Comparison of ENCODE assay signal across 1 cellular context in genomic region chr1:39410915-39411436, GRCh38.
TF ChIP-seq lines count a peak whose summit lies in the region.

No MANE protein-coding gene starts in this region.

TF ChIP-seq in HEK293, 187 proteins besides CTCF, POLR2A, EP300 and RAD21 (continued from another document and continues in another):
- TF ChIP-seq ZNF580 (tag by site-specific recombination; IDR thresholded peaks at IDR 0.05) (no peak), BCL6B (tag by site-specific recombination; IDR thresholded peaks at IDR 0.05) (no peak), EGR2 (tag by site-specific recombination; IDR thresholded peaks at IDR 0.05; ENCODE audit: low read depth) (no peak), ZNF292 (tag by site-specific recombination; IDR thresholded peaks at IDR 0.05; ENCODE audit: borderline replicate concordance, low read depth) (no peak), ZNF830 (tag by site-specific recombination; IDR thresholded peaks at IDR 0.05; ENCODE audit: low read depth) (no peak), ZNF221 (tag by site-specific recombination; IDR thresholded peaks at IDR 0.05; ENCODE audit: borderline replicate concordance) (no peak), ZNF211 (tag by site-specific recombination; IDR thresholded peaks at IDR 0.05; ENCODE audit: low read depth) (no peak), ZBTB20 (tag by site-specific recombination; IDR thresholded peaks at IDR 0.05) (peak; percentile 61), ZBTB17 (tag by site-specific recombination; IDR thresholded peaks at IDR 0.05) (peak; percentile 98), ZNF354C (tag by site-specific recombination; IDR thresholded peaks at IDR 0.05; ENCODE audit: borderline replicate concordance, low read depth) (no peak), GLIS1 (tag by site-specific recombination; IDR thresholded peaks at IDR 0.05) (peak; percentile 27; the same call in 1 of the 2 replicates), PRDM1 (tag by site-specific recombination; IDR thresholded peaks at IDR 0.05) (peak; percentile 70), ZBTB1 (tag by site-specific recombination; IDR thresholded peaks at IDR 0.05) (no peak), RBAK (tag by site-specific recombination; IDR thresholded peaks at IDR 0.05) (no peak), ZNF362 (tag by site-specific recombination; IDR thresholded peaks at IDR 0.05) (no peak), ZNF600 (tag by site-specific recombination; IDR thresholded peaks at IDR 0.05) (peak; percentile 70), ZNF585B (tag by site-specific recombination; IDR thresholded peaks at IDR 0.05) (no peak), ZBTB44 (tag by site-specific recombination; IDR thresholded peaks at IDR 0.05) (peak; percentile 94), KLF17 (tag by site-specific recombination; IDR thresholded peaks at IDR 0.05) (no peak), ZNF426 (tag by site-specific recombination; IDR thresholded peaks at IDR 0.05) (no peak), ZNF776 (tag by site-specific recombination; IDR thresholded peaks at IDR 0.05; ENCODE audit: borderline replicate concordance) (no peak), ZNF670 (tag by site-specific recombination; IDR thresholded peaks at IDR 0.05; ENCODE audit: low read depth) (no peak), ZNF624 (tag by site-specific recombination; IDR thresholded peaks at IDR 0.05) (no peak), ZNF510 (tag by site-specific recombination; IDR thresholded peaks at IDR 0.05; ENCODE audit: insufficient replicate concordance) (no peak), ZNF777 (tag by site-specific recombination; IDR thresholded peaks at IDR 0.05; ENCODE audit: borderline replicate concordance) (no peak), KLF16 (tag by site-specific recombination; IDR thresholded peaks at IDR 0.05) (no peak), ZNF175 (tag by site-specific recombination; IDR thresholded peaks at IDR 0.05) (no peak), GLIS2 (tag by site-specific recombination; IDR thresholded peaks at IDR 0.05) (no peak), ZNF518A (tag by site-specific recombination; conservative IDR thresholded peaks at IDR 0.05; ENCODE audit: low read depth) (no peak), ZNF561 (tag by site-specific recombination; IDR thresholded peaks at IDR 0.05; ENCODE audit: borderline replicate concordance) (0 out of 2 replicates have a peak, but pooled peaks have one; percentile 20), OSR2 (tag by site-specific recombination; IDR thresholded peaks at IDR 0.05) (peak; percentile 10; the same call in 1 of the 2 replicates), ZNF629 (tag by site-specific recombination; IDR thresholded peaks at IDR 0.05) (0 out of 2 replicates have a peak, but pooled peaks have one; percentile 12), ZBTB26 (tag by site-specific recombination; optimal IDR thresholded peaks at IDR 0.05) (no peak), YY2 (tag by site-specific recombination; IDR thresholded peaks at IDR 0.05) (no peak), ZNF701 (tag by site-specific recombination; IDR thresholded peaks at IDR 0.05) (no peak), ZNF148 (tag by site-specific recombination; IDR thresholded peaks at IDR 0.05; ENCODE audit: borderline replicate concordance) (no peak), ZSCAN16 (tag by site-specific recombination; IDR thresholded peaks at IDR 0.05) (no peak), ZBTB49 (tag by site-specific recombination; IDR thresholded peaks at IDR 0.05; ENCODE audit: low read depth) (no peak), ZNF48 (tag by site-specific recombination; IDR thresholded peaks at IDR 0.05) (no peak), ZNF623 (tag by site-specific recombination; IDR thresholded peaks at IDR 0.05) (no peak), SP7 (tag by site-specific recombination; IDR thresholded peaks at IDR 0.05) (no peak), ZNF324 (tag by site-specific recombination; IDR thresholded peaks at IDR 0.05) (no peak), ZNF169 (tag by site-specific recombination; IDR thresholded peaks at IDR 0.05) (no peak), ZNF514 (tag by site-specific recombination; IDR thresholded peaks at IDR 0.05) (no peak), ZNF555 (tag by site-specific recombination; conservative IDR thresholded peaks at IDR 0.05) (no peak), ZNF660 (tag by site-specific recombination; IDR thresholded peaks at IDR 0.05) (peak; percentile 91), GLI2 (tag by site-specific recombination; IDR thresholded peaks at IDR 0.05; ENCODE audit: borderline replicate concordance, low read depth) (no peak)
